ENCODE assay signal across 19 cellular contexts in the genomic region with DNA sequence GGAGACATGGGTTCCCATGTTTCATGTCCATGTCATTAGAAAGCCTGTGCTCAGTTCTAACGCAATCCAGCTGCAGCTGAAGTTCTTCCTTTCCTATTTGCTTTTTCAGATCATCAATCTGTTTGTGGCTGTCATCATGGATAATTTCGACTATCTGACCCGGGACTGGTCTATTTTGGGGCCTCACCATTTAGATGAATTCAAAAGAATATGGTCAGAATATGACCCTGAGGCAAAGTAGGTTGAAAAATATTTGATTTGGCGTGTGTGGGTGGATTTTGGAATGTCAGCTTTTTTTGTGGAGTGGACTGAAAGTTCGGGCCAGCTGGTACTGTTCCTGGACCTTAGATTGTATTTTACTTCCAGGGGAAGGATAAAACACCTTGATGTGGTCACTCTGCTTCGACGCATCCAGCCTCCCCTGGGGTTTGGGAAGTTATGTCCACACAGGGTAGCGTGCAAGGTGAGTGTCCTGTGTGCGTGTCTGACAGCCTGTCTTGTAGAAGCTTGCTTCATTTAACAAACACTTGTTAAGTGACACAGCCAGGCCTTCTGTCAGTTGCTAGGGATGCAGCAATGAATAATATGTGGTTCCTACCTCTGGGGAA.
A peak's percentile ranks its signal among the peaks of the same experiment; 100 is the strongest.
DNase-seq lines count a peak whose midpoint lies in the region; ATAC-seq, FAIRE-seq and TF ChIP-seq lines count a peak whose summit lies in the region.
"Had no signal": no experiment of that assay in that cellular context is flagged by ENCODE, and none has a peak within 500 bp of the region (broad histone marks: within the 10 kb centered on the region; RNA-seq: fewer than 3 reads in every experiment).

No MANE protein-coding gene starts in this region.

- peaks cover 23 to 44% of the 10 kb centered on the region in 2 donors for H3K4me1 ChIP-seq in thoracic aorta (ENCODE audit: control insufficient read depth in 1 of 2, low read depth in 2 of 2)

- no peaks in the 10 kb centered on the region for H3K36me3 ChIP-seq in thoracic aorta

- H3K4me3 ChIP-seq in thoracic aorta = peak overlapping the region; percentile 22
- H3K4me3 ChIP-seq: body of pancreas, dorsolateral prefrontal cortex, PC-9 had no signal

- peak overlapping the region; percentile 56 to 66 for H3K27ac ChIP-seq in thoracic aorta
- H3K27ac ChIP-seq: body of pancreas, dorsolateral prefrontal cortex, PC-9 had no signal

- ATAC-seq in left lobe of liver = peak; percentile 80
- ATAC-seq in thoracic aorta (ENCODE audit: insufficient number of reproducible peaks, low FRiP score, low read depth) = no peak
- ATAC-seq in HG02759 (IDR thresholded peaks at IDR 0.05; ENCODE audit: unreplicated experiment) = no peak
- ATAC-seq: activated CD4-positive, alpha-beta T cell treated with anti-CD3 and anti-CD28 coated beads for 36 hours; body of pancreas; left ventricle myocardium superior had no signal

- no peak for FAIRE-seq in urothelium cell line (lab: Jason Lieb, UNC)
- FAIRE-seq: GM19239 had no signal

- H3K27me3 ChIP-seq in thoracic aorta (replicated peaks; ENCODE audit: insufficient read depth) = no peaks in the 10 kb centered on the region
- H3K27me3 ChIP-seq: body of pancreas, dorsolateral prefrontal cortex had no signal

- H3K9me3 ChIP-seq in thoracic aorta = no peaks in the 10 kb centered on the region
- H3K9me3 ChIP-seq: body of pancreas, SK-N-SH had no signal

- TF ChIP-seq CTCF in thoracic aorta (IDR thresholded peaks at IDR 0.05) = no peak

- peak; percentile 84 for DNase-seq in GM04503 (ENCODE audit: low read depth)
- peak; percentile 25 for DNase-seq in amniotic stem cell (lab: John Stamatoyannopoulos, UW)
- peak; percentile 55 for DNase-seq in left lobe of liver (ENCODE audit: low spot score)
- DNase-seq in thoracic aorta (ENCODE audit: low spot score) = no peak
- no peak for DNase-seq in NCI-H146 (lab: John Stamatoyannopoulos, UW)
- no peak for DNase-seq in urothelium cell line (ENCODE audit: low spot score)
- no peak for DNase-seq in stimulated activated CD4-positive, alpha-beta T cell treated with anti-CD3 and anti-CD28 coated beads, Interleukin-2, amount 100 ng/mL, for 24 hours
- DNase-seq: activated CD4-positive, alpha-beta T cell treated with anti-CD3 and anti-CD28 coated beads for 36 hours; activated CD8-positive, alpha-beta memory T cell treated with anti-CD3 and anti-CD28 coated beads, Interleukin-2, amount 50 U/mL, for 4 hours; C1 segment of cervical spinal cord; dorsolateral prefrontal cortex; left ventricle myocardium superior; naive B cell; NCI-H526 treated with DMSO at 0.1 percent for 48 hours; PC-9; SK-N-SH had no signal

Comparison
In these comparisons a context has a peak if more than half of its experiments do, and no peak if none do; other contexts are left out.
1. DNase-seq: peak in GM04503 (single experiment), amniotic stem cell (single experiment) and left lobe of liver (single experiment); none in thoracic aorta (single experiment), NCI-H146 (single experiment), urothelium cell line (single experiment) and stimulated activated CD4-positive, alpha-beta T cell treated with anti-CD3 and anti-CD28 coated beads, Interleukin-2, amount 100 ng/mL, for 24 hours (0 of 2).